Comparison of ENCODE assay signal across 1 cellular context in genomic region chr2:207970825-207971142, GRCh38.
TF ChIP-seq lines count a peak whose summit lies in the region.

No MANE protein-coding gene starts in this region.

TF ChIP-seq in GM23338, 12 proteins besides CTCF, POLR2A, EP300 and RAD21 (continued from another document):
- TF ChIP-seq ZNF462 (CRISPR knock-in tag; IDR thresholded peaks at IDR 0.05), result no peak
- TF ChIP-seq, protein P1, sequence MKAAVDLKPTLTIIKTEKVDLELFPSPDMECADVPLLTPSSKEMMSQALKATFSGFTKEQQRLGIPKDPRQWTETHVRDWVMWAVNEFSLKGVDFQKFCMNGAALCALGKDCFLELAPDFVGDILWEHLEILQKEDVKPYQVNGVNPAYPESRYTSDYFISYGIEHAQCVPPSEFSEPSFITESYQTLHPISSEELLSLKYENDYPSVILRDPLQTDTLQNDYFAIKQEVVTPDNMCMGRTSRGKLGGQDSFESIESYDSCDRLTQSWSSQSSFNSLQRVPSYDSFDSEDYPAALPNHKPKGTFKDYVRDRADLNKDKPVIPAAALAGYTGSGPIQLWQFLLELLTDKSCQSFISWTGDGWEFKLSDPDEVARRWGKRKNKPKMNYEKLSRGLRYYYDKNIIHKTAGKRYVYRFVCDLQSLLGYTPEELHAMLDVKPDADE (IDR thresholded peaks at IDR 0.05), result no peak
- TF ChIP-seq EZH2phosphoT487 (IDR thresholded peaks at IDR 0.05; ENCODE audit: unreplicated experiment), result no peak
- no peak for TF ChIP-seq NANOG (IDR thresholded peaks at IDR 0.05; ENCODE audit: borderline replicate concordance)
- TF ChIP-seq STAT1 (IDR thresholded peaks at IDR 0.05; ENCODE audit: unreplicated experiment), result no peak
- no peak for TF ChIP-seq EZH2 (IDR thresholded peaks at IDR 0.05; ENCODE audit: low read depth, unreplicated experiment)
